29 cellular contexts compared by ENCODE assay signal in the genomic region with DNA sequence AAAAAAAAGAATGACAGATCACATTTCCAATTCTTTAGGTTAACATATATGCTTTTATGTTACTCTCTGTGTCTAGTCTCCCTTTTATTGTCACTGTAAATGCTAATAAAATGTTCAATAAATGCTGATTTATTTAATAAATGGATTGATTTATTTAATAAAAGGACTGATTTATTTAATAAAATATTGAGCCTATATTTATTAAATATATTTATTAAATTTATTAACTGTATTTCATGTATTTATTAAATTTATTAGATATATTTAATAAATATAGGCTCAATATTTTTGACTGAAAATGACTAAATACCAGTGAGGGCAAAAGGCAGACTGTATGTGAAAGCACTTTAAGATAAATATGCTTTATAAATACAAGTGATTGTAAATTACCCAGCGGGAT.
"Had no signal": no experiment of that assay in that cellular context is flagged by ENCODE, and none has a peak within 500 bp of the region (broad histone marks: within the 10 kb centered on the region; RNA-seq: fewer than 3 reads in every experiment).

No MANE protein-coding gene starts in this region.

- H3K4me1 ChIP-seq: left ventricle myocardium inferior, right atrium auricular region, thyroid gland, transverse colon, upper lobe of left lung, vagina had no signal

- H3K36me3 ChIP-seq: left ventricle myocardium inferior, neural progenitor cell, neutrophil, right atrium auricular region, stomach, thyroid gland, transverse colon, upper lobe of left lung, vagina had no signal

- ATAC-seq: natural killer cell; sciatic nerve; stimulated activated naive B cell treated with anti-CD40 and anti-IgM and Interleukin-4, amounts not matched to agents 10 μg/mL and 1 μg/mL and 100 μg/mL, for 72 hours; stimulated activated naive CD8-positive, alpha-beta T cell treated with anti-CD3 and anti-CD28 coated beads, Interleukin-15, Interleukin-2, amounts not matched to agents 100 U/mL and 50 U/mL, for 24 hours had no signal

- H3K9me3 Mint-ChIP-seq: immature natural killer cell; mesothelial cell of epicardium; natural killer cell; nephron progenitor cell; neural progenitor cell; stimulated activated naive B cell treated with anti-CD40 and anti-IgM and Interleukin-4, amounts not matched to agents 10 μg/mL and 1 μg/mL and 100 μg/mL, for 72 hours had no signal

- DNase-seq: hypothalamus; immature natural killer cell; left ventricle myocardium inferior; mesendoderm; naive B cell; natural killer cell; nephron progenitor cell; occipital lobe; stimulated activated CD4-positive, alpha-beta T cell treated with anti-CD3 and anti-CD28 coated beads, Interleukin-12 subunit alpha, Interleukin-12 subunit beta, amount 100 ng/mL, for 4 hours; stimulated activated CD4-positive, alpha-beta T cell treated with anti-CD3 and anti-CD28 coated beads, Interleukin-15, amount 100 ng/mL, for 24 hours; stimulated activated CD4-positive, alpha-beta T cell treated with anti-CD3 and anti-CD28 coated beads, Interleukin-2, amount 100 ng/mL, for 24 hours; stimulated activated CD4-positive, alpha-beta T cell treated with anti-CD3 and anti-CD28 coated beads, Interleukin-4, amount 100 ng/mL, for 1 hour; stimulated activated naive B cell treated with anti-CD40 and anti-IgM and Interleukin-4, amounts not matched to agents 10 μg/mL and 1 μg/mL and 100 μg/mL, for 72 hours; stimulated activated naive CD8-positive, alpha-beta T cell treated with anti-CD3 and anti-CD28 coated beads, Interleukin-15, Interleukin-2, amounts not matched to agents 100 U/mL and 50 U/mL, for 24 hours; stomach; testis; thyroid gland; transverse colon; upper lobe of left lung had no signal

- H3K4me3 ChIP-seq: left ventricle myocardium inferior, lung, neural progenitor cell, right atrium auricular region, skin epidermis, stomach, testis, thyroid gland, transverse colon, upper lobe of left lung, vagina had no signal

- H3K9me3 ChIP-seq: left ventricle myocardium inferior, neutrophil, right atrium auricular region, stomach, testis, thyroid gland, transverse colon, upper lobe of left lung, vagina had no signal

- FAIRE-seq: islet of Langerhans had no signal

- H3K36me3 Mint-ChIP-seq: immature natural killer cell; mesothelial cell of epicardium; naive B cell; natural killer cell; neural progenitor cell; stimulated activated naive B cell treated with anti-CD40 and anti-IgM and Interleukin-4, amounts not matched to agents 10 μg/mL and 1 μg/mL and 100 μg/mL, for 72 hours had no signal

- H3K4me1 Mint-ChIP-seq: immature natural killer cell, naive B cell, natural killer cell had no signal

- H3K27ac Mint-ChIP-seq: immature natural killer cell; mesothelial cell of epicardium; naive B cell; natural killer cell; nephron progenitor cell; neural progenitor cell; progenitor cell of endocrine pancreas; stimulated activated naive B cell treated with anti-CD40 and anti-IgM and Interleukin-4, amounts not matched to agents 10 μg/mL and 1 μg/mL and 100 μg/mL, for 72 hours had no signal

- H3K9ac ChIP-seq: neural progenitor cell had no signal

- H3K4me3 Mint-ChIP-seq: immature natural killer cell; mesothelial cell of epicardium; naive B cell; natural killer cell; nephron progenitor cell; neural progenitor cell; stimulated activated naive B cell treated with anti-CD40 and anti-IgM and Interleukin-4, amounts not matched to agents 10 μg/mL and 1 μg/mL and 100 μg/mL, for 72 hours had no signal

- H3K27ac ChIP-seq: left ventricle myocardium inferior, neural progenitor cell, neutrophil, right atrium auricular region, skin epidermis, stomach, testis, thyroid gland, transverse colon, upper lobe of left lung, vagina had no signal
